Comparison of ENCODE assay signal across 33 cellular contexts in the genomic region with DNA sequence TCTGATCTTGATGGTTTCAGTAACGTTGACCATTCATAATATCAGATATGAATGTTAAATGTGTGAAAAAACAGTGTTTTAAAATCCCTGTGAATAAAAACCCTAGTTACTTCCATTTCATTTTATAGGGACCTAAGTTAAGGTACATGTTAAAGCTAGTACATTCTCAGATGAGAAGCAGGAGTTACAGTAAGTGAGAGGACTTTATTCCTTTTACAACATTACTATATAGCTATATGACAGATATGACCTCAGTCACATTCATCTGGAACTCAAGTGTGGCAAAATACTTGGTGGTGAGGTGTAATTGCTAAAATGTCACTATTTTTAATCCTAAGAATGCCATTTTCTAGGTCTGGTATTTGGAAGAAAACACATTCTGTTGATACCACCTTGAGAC.
"Had no signal": no experiment of that assay in that cellular context is flagged by ENCODE, and none has a peak within 500 bp of the region (broad histone marks: within the 10 kb centered on the region; RNA-seq: fewer than 3 reads in every experiment).

No MANE protein-coding gene starts in this region.

- H3K4me3 ChIP-seq: ascending aorta, body of pancreas, breast epithelium had no signal

- H3K27me3 Mint-ChIP-seq: activated B cell treated with CpG ODN at 0.5 μM for 24 hours; activated CD4-positive, alpha-beta memory T cell treated with anti-CD3 and anti-CD28 coated beads, Interleukin-2, amount 10 ng/mL, durations not matched to agents 7 days and 5 days; activated CD4-positive, alpha-beta T cell treated with anti-CD3 and anti-CD28 coated beads, Interleukin-2, amount 10 ng/mL, durations not matched to agents 24 days and 14 days; activated CD8-positive, alpha-beta memory T cell treated with anti-CD3 and anti-CD28 coated beads, Interleukin-2, amount 10 ng/mL, durations not matched to agents 7 days and 5 days; activated naive CD4-positive, alpha-beta T cell treated with anti-CD3 and anti-CD28 coated beads, Interleukin-2, amount 10 ng/mL, durations not matched to agents 7 days and 5 days; activated naive CD4-positive, alpha-beta T cell treated with anti-CD3 and anti-CD28 coated beads, Interleukin-2, amount 50 U/mL, for 24 hours; activated naive CD8-positive, alpha-beta T cell; activated naive CD8-positive, alpha-beta T cell treated with anti-CD3 and anti-CD28 coated beads, Interleukin-2, amount 10 ng/mL, durations not matched to agents 7 days and 5 days; activated naive CD8-positive, alpha-beta T cell treated with anti-CD3 and anti-CD28 coated beads, Interleukin-2, amount 50 U/mL, for 24 hours; activated T-cell treated with anti-CD3 and anti-CD28 coated beads, Interleukin-2, amount 50 U/mL, for 24 hours; T-cell had no signal

- H3K27me3 ChIP-seq: ascending aorta, body of pancreas, brain microvascular endothelial cell, breast epithelium had no signal

- H3K4me1 ChIP-seq: body of pancreas, breast epithelium had no signal

- H3K27ac ChIP-seq: ascending aorta, body of pancreas, brain microvascular endothelial cell, breast epithelium had no signal

- H3K9me3 ChIP-seq: ascending aorta, body of pancreas, breast epithelium had no signal

- H3K4me3 Mint-ChIP-seq: activated B cell treated with CpG ODN at 0.5 μM for 24 hours; activated CD4-positive, alpha-beta memory T cell treated with anti-CD3 and anti-CD28 coated beads, Interleukin-2, amount 10 ng/mL, durations not matched to agents 7 days and 5 days; activated CD4-positive, alpha-beta T cell treated with anti-CD3 and anti-CD28 coated beads, Interleukin-2, amount 10 ng/mL, durations not matched to agents 24 days and 14 days; activated CD8-positive, alpha-beta memory T cell treated with anti-CD3 and anti-CD28 coated beads, Interleukin-2, amount 10 ng/mL, durations not matched to agents 7 days and 5 days; activated CD8-positive, alpha-beta T cell treated with anti-CD3 and anti-CD28 coated beads, Interleukin-2, amount 10 ng/mL, durations not matched to agents 7 days and 5 days; activated naive CD4-positive, alpha-beta T cell treated with anti-CD3 and anti-CD28 coated beads, Interleukin-2, amount 10 ng/mL, durations not matched to agents 7 days and 5 days; activated naive CD4-positive, alpha-beta T cell treated with anti-CD3 and anti-CD28 coated beads, Interleukin-2, amount 50 U/mL, for 24 hours; activated naive CD8-positive, alpha-beta T cell; activated naive CD8-positive, alpha-beta T cell treated with anti-CD3 and anti-CD28 coated beads, Interleukin-2, amount 10 ng/mL, durations not matched to agents 7 days and 5 days; activated naive CD8-positive, alpha-beta T cell treated with anti-CD3 and anti-CD28 coated beads, Interleukin-2, amount 50 U/mL, for 24 hours; activated T-cell treated with anti-CD3 and anti-CD28 coated beads, Interleukin-2, amount 50 U/mL, for 24 hours; T-cell; T-helper 2 cell treated with Interferon-gamma antibody and Interleukin-4, amounts not matched to agents 5 μg/mL and 100 μg/mL, for 36 hours had no signal

- H3K4me1 Mint-ChIP-seq: activated B cell treated with CpG ODN at 0.5 μM for 24 hours had no signal

- H3K36me3 ChIP-seq: ascending aorta, brain microvascular endothelial cell, breast epithelium had no signal

- FAIRE-seq: TTC549 had no signal

- ATAC-seq: activated CD8-positive, alpha-beta memory T cell treated with anti-CD3 and anti-CD28 coated beads, Interleukin-2, amount 10 ng/mL, durations not matched to agents 7 days and 5 days; activated CD8-positive, alpha-beta T cell treated with anti-CD3 and anti-CD28 coated beads, Interleukin-2, amount 10 ng/mL, durations not matched to agents 7 days and 5 days; activated naive CD8-positive, alpha-beta T cell treated with anti-CD3 and anti-CD28 coated beads, Interleukin-2, amount 50 U/mL, for 24 hours; body of pancreas; T-cell had no signal

- H3K27ac Mint-ChIP-seq: activated B cell treated with CpG ODN at 0.5 μM for 24 hours; activated CD4-positive, alpha-beta memory T cell treated with anti-CD3 and anti-CD28 coated beads, Interleukin-2, amount 10 ng/mL, durations not matched to agents 7 days and 5 days; activated CD8-positive, alpha-beta memory T cell treated with anti-CD3 and anti-CD28 coated beads, Interleukin-2, amount 10 ng/mL, durations not matched to agents 7 days and 5 days; activated CD8-positive, alpha-beta T cell treated with anti-CD3 and anti-CD28 coated beads, Interleukin-2, amount 10 ng/mL, durations not matched to agents 7 days and 5 days; activated naive CD4-positive, alpha-beta T cell treated with anti-CD3 and anti-CD28 coated beads, Interleukin-2, amount 50 U/mL, for 24 hours; activated naive CD8-positive, alpha-beta T cell; activated naive CD8-positive, alpha-beta T cell treated with anti-CD3 and anti-CD28 coated beads, Interleukin-2, amount 10 ng/mL, durations not matched to agents 7 days and 5 days; activated naive CD8-positive, alpha-beta T cell treated with anti-CD3 and anti-CD28 coated beads, Interleukin-2, amount 50 U/mL, for 24 hours; activated T-cell treated with anti-CD3 and anti-CD28 coated beads, Interleukin-2, amount 50 U/mL, for 24 hours; activated T-helper 2 cell treated with anti-CD3 and anti-CD28 coated beads, Interferon-gamma antibody, Interleukin-2, Interleukin-4, amounts not matched to agents 10 μg/mL and 5 μg/mL and 100 μg/mL, durations not matched to agents 14 hours and 24 hours and 36 hours; T-cell; T-helper 2 cell treated with Interferon-gamma antibody and Interleukin-4, amounts not matched to agents 5 μg/mL and 100 μg/mL, for 36 hours had no signal

- DNase-seq: activated B cell treated with CpG ODN at 0.5 μM for 24 hours; activated CD4-positive, alpha-beta memory T cell treated with anti-CD3 and anti-CD28 coated beads, Interleukin-2, amount 10 ng/mL, durations not matched to agents 7 days and 5 days; activated CD4-positive, alpha-beta T cell treated with anti-CD3 and anti-CD28 coated beads for 4 hours; activated CD4-positive, alpha-beta T cell treated with anti-CD3 and anti-CD28 coated beads, Interleukin-2, amount 10 ng/mL, durations not matched to agents 24 days and 14 days; activated CD4-positive, alpha-beta T cell treated with anti-CD3 and anti-CD28 coated beads, Interleukin-2, amount 50 U/mL, for 48 hours; activated CD4-positive, CD25-positive, alpha-beta regulatory T cell treated with anti-CD3 and anti-CD28 coated beads, Interleukin-2, amount 50 U/mL, for 72 hours; activated CD8-positive, alpha-beta memory T cell treated with anti-CD3 and anti-CD28 coated beads for 24 hours; activated CD8-positive, alpha-beta memory T cell treated with anti-CD3 and anti-CD28 coated beads, Interleukin-2, amount 10 ng/mL, durations not matched to agents 7 days and 5 days; activated CD8-positive, alpha-beta memory T cell treated with anti-CD3 and anti-CD28 coated beads, Interleukin-2, amount 50 U/mL, for 48 hours; activated CD8-positive, alpha-beta T cell treated with anti-CD3 and anti-CD28 coated beads, Interleukin-2, amount 10 ng/mL, durations not matched to agents 7 days and 5 days; activated effector memory CD4-positive, alpha-beta T cell treated with Interleukin-2 at 50 U/mL for 16 hours; activated gamma-delta T cell; activated naive CD4-positive, alpha-beta T cell treated with anti-CD3 and anti-CD28 coated beads, Interleukin-2, amount 10 ng/mL, durations not matched to agents 7 days and 5 days; activated naive CD4-positive, alpha-beta T cell treated with Interleukin-2 at 50 U/mL for 16 hours; activated naive CD8-positive, alpha-beta T cell treated with anti-CD3 and anti-CD28 coated beads, Interleukin-2, amount 10 ng/mL, durations not matched to agents 7 days and 5 days; activated naive CD8-positive, alpha-beta T cell treated with anti-CD3 and anti-CD28 coated beads, Interleukin-2, amount 50 U/mL, for 24 hours; activated T-cell treated with anti-CD3 and anti-CD28 coated beads, Interleukin-2, amount 50 U/mL, for 24 hours; activated T-cell treated with anti-CD3 and anti-CD28 coated beads, Interleukin-2, amount 50 U/mL, for 48 hours; amygdala; anterior cingulate cortex; body of pancreas; brain microvascular endothelial cell; central memory CD4-positive, alpha-beta T cell; T-cell; T-helper 2 cell; T-helper 9 cell had no signal

- H3K9me3 Mint-ChIP-seq: activated B cell treated with CpG ODN at 0.5 μM for 24 hours; activated CD4-positive, alpha-beta memory T cell treated with anti-CD3 and anti-CD28 coated beads, Interleukin-2, amount 10 ng/mL, durations not matched to agents 7 days and 5 days; activated naive CD4-positive, alpha-beta T cell treated with anti-CD3 and anti-CD28 coated beads, Interleukin-2, amount 10 ng/mL, durations not matched to agents 7 days and 5 days; activated naive CD4-positive, alpha-beta T cell treated with anti-CD3 and anti-CD28 coated beads, Interleukin-2, amount 50 U/mL, for 24 hours; activated naive CD8-positive, alpha-beta T cell treated with anti-CD3 and anti-CD28 coated beads, Interleukin-2, amount 10 ng/mL, durations not matched to agents 7 days and 5 days; activated naive CD8-positive, alpha-beta T cell treated with anti-CD3 and anti-CD28 coated beads, Interleukin-2, amount 50 U/mL, for 24 hours; activated T-cell treated with anti-CD3 and anti-CD28 coated beads, Interleukin-2, amount 50 U/mL, for 24 hours; activated T-helper 2 cell treated with anti-CD3 and anti-CD28 coated beads, Interferon-gamma antibody, Interleukin-2, Interleukin-4, amounts not matched to agents 10 μg/mL and 5 μg/mL and 100 μg/mL, durations not matched to agents 14 hours and 24 hours and 36 hours; T-cell; T-helper 2 cell treated with Interferon-gamma antibody and Interleukin-4, amounts not matched to agents 5 μg/mL and 100 μg/mL, for 36 hours had no signal
